Comparison of ENCODE assay signal across 23 cellular contexts in genomic region chr14:43898709-43899108, GRCh38.
DNase-seq lines count a peak whose midpoint lies in the region; ATAC-seq and TF ChIP-seq lines count a peak whose summit lies in the region.
"Had no signal": no experiment of that assay in that cellular context is flagged by ENCODE, and none has a peak within 500 bp of the region (broad histone marks: within the 10 kb centered on the region; RNA-seq: fewer than 3 reads in every experiment).

No MANE protein-coding gene starts in this region.

- H3K4me1 Mint-ChIP-seq in type B pancreatic cell (ENCODE audit: unreplicated experiment), result no peaks in the 10 kb centered on the region
- H3K4me1 Mint-ChIP-seq in WTC11, result peaks cover 7% of the 10 kb centered on the region
- H3K4me1 Mint-ChIP-seq: activated B cell treated with CpG ODN at 0.5 μM for 24 hours; activated CD4-positive, alpha-beta memory T cell treated with anti-CD3 and anti-CD28 coated beads, Interleukin-2, amount 10 ng/mL, durations not matched to agents 7 days and 5 days; activated naive CD4-positive, alpha-beta T cell treated with anti-CD3 and anti-CD28 coated beads, Interleukin-2, amount 50 U/mL, for 24 hours had no signal

- peak; percentile 26 for DNase-seq in SIG-M5 treated with dmso at 0.1 percent for 504 hours (lab: John Stamatoyannopoulos, UW; ENCODE audit: unreplicated experiment)
- no peak for DNase-seq in SIG-M5 (lab: John Stamatoyannopoulos, UW)
- DNase-seq in NCI-H460 (ENCODE audit: extremely low read depth, low read depth), result peak; percentile 8
- peak; percentile 58 for DNase-seq in foreskin melanocyte
- DNase-seq in type B pancreatic cell (ENCODE audit: extremely low spot score, unreplicated experiment), result no peak
- no peak for DNase-seq in COLO829 (ENCODE audit: low spot score)
- no peak for DNase-seq in WTC11 (ENCODE audit: low spot score)
- DNase-seq: activated B cell treated with CpG ODN at 0.5 μM for 24 hours; activated CD4-positive, alpha-beta memory T cell treated with anti-CD3 and anti-CD28 coated beads, Interleukin-2, amount 10 ng/mL, durations not matched to agents 7 days and 5 days; activated T-cell treated with anti-CD3 and anti-CD28 coated beads, Interleukin-2, amount 50 U/mL, for 4 hours; CD8-positive, alpha-beta T cell; foreskin fibroblast; H7; KBM-7; kidney glomerular epithelial cell; NCI-H1092 treated with DMSO at 0.1 percent for 48 hours; NK-92 treated with Interleukin-12 subunit alpha and Interleukin-12 subunit beta, amount 100 ng/mL, for 24 hours; SHP77; stimulated activated naive CD4-positive, alpha-beta T cell; trophoblast cell had no signal

- H3K36me3 Mint-ChIP-seq in type B pancreatic cell (no peaks in the 10 kb centered on the region), WTC11 (no peaks in the 10 kb centered on the region)
- H3K36me3 Mint-ChIP-seq: activated naive CD4-positive, alpha-beta T cell treated with anti-CD3 and anti-CD28 coated beads, Interleukin-2, amount 50 U/mL, for 24 hours; CD8-positive, alpha-beta T cell had no signal

- TF ChIP-seq CTCF in type B pancreatic cell (conservative IDR thresholded peaks at IDR 0.05) (peak; percentile 51), WTC11 (IDR thresholded peaks at IDR 0.05) (no peak)

- H3K4me3 Mint-ChIP-seq in type B pancreatic cell, result no peak overlapping the region
- no peak overlapping the region for H3K4me3 Mint-ChIP-seq in WTC11
- H3K4me3 Mint-ChIP-seq: activated B cell treated with CpG ODN at 0.5 μM for 24 hours; activated CD4-positive, alpha-beta memory T cell treated with anti-CD3 and anti-CD28 coated beads, Interleukin-2, amount 10 ng/mL, durations not matched to agents 7 days and 5 days; activated naive CD4-positive, alpha-beta T cell treated with anti-CD3 and anti-CD28 coated beads, Interleukin-2, amount 50 U/mL, for 24 hours; activated T-cell treated with anti-CD3 and anti-CD28 coated beads, Interleukin-2, amount 50 U/mL, for 4 hours; CD8-positive, alpha-beta T cell; T-helper 1 cell treated with Interleukin-12 subunit alpha and Interleukin-12 subunit beta and Interleukin-4 antibody, amounts not matched to agents 30 μg/mL and 1 μg/mL, for 36 hours had no signal

- CTCF ChIA-PET in WTC11 (lab: Charles Lee), result no interaction called here

- H3K27ac Mint-ChIP-seq in type B pancreatic cell (no peak overlapping the region), WTC11 (no peak overlapping the region)
- H3K27ac Mint-ChIP-seq: activated B cell treated with CpG ODN at 0.5 μM for 24 hours; activated CD4-positive, alpha-beta memory T cell treated with anti-CD3 and anti-CD28 coated beads, Interleukin-2, amount 10 ng/mL, durations not matched to agents 7 days and 5 days; activated naive CD4-positive, alpha-beta T cell treated with anti-CD3 and anti-CD28 coated beads, Interleukin-2, amount 50 U/mL, for 24 hours; CD8-positive, alpha-beta T cell; T-helper 1 cell treated with Interleukin-12 subunit alpha and Interleukin-12 subunit beta and Interleukin-4 antibody, amounts not matched to agents 30 μg/mL and 1 μg/mL, for 36 hours had no signal

- H3K9me3 Mint-ChIP-seq in type B pancreatic cell (no peaks in the 10 kb centered on the region), WTC11 (peaks cover 8% of the 10 kb centered on the region; the same call in 1 of the 2 replicates)
- H3K9me3 Mint-ChIP-seq: activated B cell treated with CpG ODN at 0.5 μM for 24 hours; activated CD4-positive, alpha-beta memory T cell treated with anti-CD3 and anti-CD28 coated beads, Interleukin-2, amount 10 ng/mL, durations not matched to agents 7 days and 5 days; activated naive CD4-positive, alpha-beta T cell treated with anti-CD3 and anti-CD28 coated beads, Interleukin-2, amount 50 U/mL, for 24 hours; activated T-cell treated with anti-CD3 and anti-CD28 coated beads, Interleukin-2, amount 50 U/mL, for 4 hours had no signal

- POLR2A ChIA-PET in WTC11 (lab: Charles Lee), result no interaction called here

- ATAC-seq in HG02642 (IDR thresholded peaks at IDR 0.05; ENCODE audit: poor library complexity, unreplicated experiment) (no peak), WTC11 (no peak)
- ATAC-seq: activated T-cell treated with anti-CD3 and anti-CD28 coated beads, Interleukin-2, amount 50 U/mL, for 4 hours; CD8-positive, alpha-beta T cell had no signal

- no peaks in the 10 kb centered on the region for H3K27me3 Mint-ChIP-seq in type B pancreatic cell
- no peaks in the 10 kb centered on the region for H3K27me3 Mint-ChIP-seq in WTC11 (ENCODE audit: low read depth)
- H3K27me3 Mint-ChIP-seq: activated B cell treated with CpG ODN at 0.5 μM for 24 hours; activated CD4-positive, alpha-beta memory T cell treated with anti-CD3 and anti-CD28 coated beads, Interleukin-2, amount 10 ng/mL, durations not matched to agents 7 days and 5 days; activated naive CD4-positive, alpha-beta T cell treated with anti-CD3 and anti-CD28 coated beads, Interleukin-2, amount 50 U/mL, for 24 hours had no signal

TF ChIP-seq in WTC11, 78 proteins besides CTCF, POLR2A, EP300 and RAD21 (continues in another document):
- no peak for TF ChIP-seq FOXP4 (CRISPR knock-in tag; IDR thresholded peaks at IDR 0.05)
- no peak for TF ChIP-seq FOXP1 (CRISPR knock-in tag; IDR thresholded peaks at IDR 0.05; ENCODE audit: borderline replicate concordance)
- no peak for TF ChIP-seq RELA (CRISPR knock-in tag; IDR thresholded peaks at IDR 0.05; ENCODE audit: borderline replicate concordance)
- TF ChIP-seq, protein P1, sequence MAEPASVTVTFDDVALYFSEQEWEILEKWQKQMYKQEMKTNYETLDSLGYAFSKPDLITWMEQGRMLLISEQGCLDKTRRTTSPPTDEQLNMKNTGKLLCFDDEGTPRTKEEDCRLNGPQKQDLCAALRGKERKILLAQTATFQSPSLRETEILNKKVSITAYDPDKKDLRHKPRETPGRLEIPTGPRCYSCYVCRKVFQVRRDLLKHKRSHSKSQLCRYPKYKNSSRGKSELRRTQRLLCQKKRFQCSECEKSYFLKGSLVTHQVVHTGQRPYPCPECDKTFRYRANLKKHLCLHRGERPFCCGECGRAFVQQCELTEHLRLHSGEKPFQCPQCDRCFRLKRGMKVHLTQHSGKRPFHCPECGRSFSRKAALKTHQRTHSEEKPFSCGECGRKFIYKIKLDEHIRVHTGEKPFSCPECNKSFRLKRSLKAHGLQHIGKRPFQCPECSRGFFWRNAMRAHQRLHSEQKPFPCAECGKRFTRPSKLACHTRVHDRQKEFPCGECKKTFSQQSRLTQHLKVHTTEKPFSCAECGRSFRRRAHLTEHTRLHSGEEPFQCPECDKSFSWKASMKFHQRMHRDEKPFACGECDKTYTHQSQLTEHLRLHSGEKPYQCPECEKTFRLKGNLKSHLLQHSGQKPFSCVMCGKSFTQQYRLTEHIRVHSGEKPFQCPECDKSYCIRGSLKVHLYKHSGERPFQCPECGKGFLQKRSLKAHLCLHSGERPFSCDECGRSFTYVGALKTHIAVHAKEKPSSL (CRISPR knock-in tag; conservative IDR thresholded peaks at IDR 0.05), result no peak
- TF ChIP-seq ETV6 (CRISPR knock-in tag; IDR thresholded peaks at IDR 0.05), result no peak
- no peak for TF ChIP-seq NFATC4 (CRISPR knock-in tag; IDR thresholded peaks at IDR 0.05)
- TF ChIP-seq GRHL2 (CRISPR knock-in tag; IDR thresholded peaks at IDR 0.05; ENCODE audit: insufficient replicate concordance, severe bottlenecking), result no peak
- TF ChIP-seq, protein P2, sequence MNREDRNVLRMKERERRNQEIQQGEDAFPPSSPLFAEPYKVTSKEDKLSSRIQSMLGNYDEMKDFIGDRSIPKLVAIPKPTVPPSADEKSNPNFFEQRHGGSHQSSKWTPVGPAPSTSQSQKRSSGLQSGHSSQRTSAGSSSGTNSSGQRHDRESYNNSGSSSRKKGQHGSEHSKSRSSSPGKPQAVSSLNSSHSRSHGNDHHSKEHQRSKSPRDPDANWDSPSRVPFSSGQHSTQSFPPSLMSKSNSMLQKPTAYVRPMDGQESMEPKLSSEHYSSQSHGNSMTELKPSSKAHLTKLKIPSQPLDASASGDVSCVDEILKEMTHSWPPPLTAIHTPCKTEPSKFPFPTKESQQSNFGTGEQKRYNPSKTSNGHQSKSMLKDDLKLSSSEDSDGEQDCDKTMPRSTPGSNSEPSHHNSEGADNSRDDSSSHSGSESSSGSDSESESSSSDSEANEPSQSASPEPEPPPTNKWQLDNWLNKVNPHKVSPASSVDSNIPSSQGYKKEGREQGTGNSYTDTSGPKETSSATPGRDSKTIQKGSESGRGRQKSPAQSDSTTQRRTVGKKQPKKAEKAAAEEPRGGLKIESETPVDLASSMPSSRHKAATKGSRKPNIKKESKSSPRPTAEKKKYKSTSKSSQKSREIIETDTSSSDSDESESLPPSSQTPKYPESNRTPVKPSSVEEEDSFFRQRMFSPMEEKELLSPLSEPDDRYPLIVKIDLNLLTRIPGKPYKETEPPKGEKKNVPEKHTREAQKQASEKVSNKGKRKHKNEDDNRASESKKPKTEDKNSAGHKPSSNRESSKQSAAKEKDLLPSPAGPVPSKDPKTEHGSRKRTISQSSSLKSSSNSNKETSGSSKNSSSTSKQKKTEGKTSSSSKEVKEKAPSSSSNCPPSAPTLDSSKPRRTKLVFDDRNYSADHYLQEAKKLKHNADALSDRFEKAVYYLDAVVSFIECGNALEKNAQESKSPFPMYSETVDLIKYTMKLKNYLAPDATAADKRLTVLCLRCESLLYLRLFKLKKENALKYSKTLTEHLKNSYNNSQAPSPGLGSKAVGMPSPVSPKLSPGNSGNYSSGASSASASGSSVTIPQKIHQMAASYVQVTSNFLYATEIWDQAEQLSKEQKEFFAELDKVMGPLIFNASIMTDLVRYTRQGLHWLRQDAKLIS (CRISPR knock-in tag; IDR thresholded peaks at IDR 0.05; ENCODE audit: borderline replicate concordance), result no peak
- no peak for TF ChIP-seq GTF2I (CRISPR knock-in tag; conservative IDR thresholded peaks at IDR 0.05)
- TF ChIP-seq ATF1 (CRISPR knock-in tag; IDR thresholded peaks at IDR 0.05), result no peak
- TF ChIP-seq OVOL2 (CRISPR knock-in tag; IDR thresholded peaks at IDR 0.05; ENCODE audit: borderline replicate concordance), result no peak
- no peak for TF ChIP-seq TEAD1 (CRISPR knock-in tag; IDR thresholded peaks at IDR 0.05)

Comparison
In these comparisons a context has a peak if more than half of its experiments do, and no peak if none do; other contexts are left out.
1. DNase-seq: peak in SIG-M5 treated with dmso at 0.1 percent for 504 hours (single experiment), NCI-H460 (single experiment) and foreskin melanocyte (single experiment); none in SIG-M5 (single experiment), type B pancreatic cell (single experiment), COLO829 (single experiment) and WTC11 (single experiment).